9 cellular contexts compared by ENCODE assay signal in genomic region chr1:51290489-51290847, GRCh38. TPM values are rescaled to one million over a fixed set of nuclear protein-coding genes. Genes with fewer than 3 reads are reported as not detected.
"Had no signal": no experiment of that assay in that cellular context is flagged by ENCODE, and none has a peak within 500 bp of the region (broad histone marks: within the 10 kb centered on the region; RNA-seq: fewer than 3 reads in every experiment).

No MANE protein-coding gene starts in this region.

- H3K4me3 Mint-ChIP-seq: H9 had no signal

- H2AFZ ChIP-seq: GM23248 had no signal

- H3K4me2 ChIP-seq: KMS-11 had no signal

- DNase-seq: GM23248, GOT3, H9, HCEC 1CT, IMR-90, KBM-7 had no signal

- H3K4me3 ChIP-seq: GM23248 had no signal

- FAIRE-seq: H54, HTR-8/SVneo had no signal

- H3K9ac ChIP-seq: GM23248, KMS-11 had no signal

- H3K27ac Mint-ChIP-seq: H9 had no signal

- H3K27ac ChIP-seq: GM23248, KMS-11 had no signal

- H3K9me3 Mint-ChIP-seq: H9 had no signal

RNA-seq across cellular contexts. Expression of gene TTC39A, which starts 39.9 kb away (rescaled TPM):
- total RNA-seq: GM23248 had no signal
